1 cellular context compared by ENCODE assay signal in the genomic region with DNA sequence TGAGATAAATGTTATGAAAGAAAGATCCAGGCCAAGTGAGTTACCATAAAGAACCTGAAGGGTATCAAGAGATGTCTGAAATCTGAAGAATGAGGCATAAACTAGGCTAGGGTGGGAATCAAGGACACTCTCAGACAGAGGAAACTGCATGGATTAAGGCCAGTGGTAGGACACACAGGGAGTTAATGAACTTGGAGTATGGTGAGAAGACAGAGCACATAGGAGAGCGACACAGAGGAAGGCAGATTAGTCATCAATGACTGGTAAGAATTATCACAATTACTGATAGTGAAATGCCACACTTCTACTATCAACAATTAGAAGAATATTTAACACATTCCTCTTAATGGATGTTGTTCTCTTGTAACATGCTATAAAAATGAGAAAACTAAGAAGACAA.
TF ChIP-seq lines count a peak whose summit lies in the region.

No MANE protein-coding gene starts in this region.

TF ChIP-seq in HepG2, 621 proteins besides CTCF, POLR2A, EP300 and RAD21 (continued from another document):
- TF ChIP-seq, protein P1, sequence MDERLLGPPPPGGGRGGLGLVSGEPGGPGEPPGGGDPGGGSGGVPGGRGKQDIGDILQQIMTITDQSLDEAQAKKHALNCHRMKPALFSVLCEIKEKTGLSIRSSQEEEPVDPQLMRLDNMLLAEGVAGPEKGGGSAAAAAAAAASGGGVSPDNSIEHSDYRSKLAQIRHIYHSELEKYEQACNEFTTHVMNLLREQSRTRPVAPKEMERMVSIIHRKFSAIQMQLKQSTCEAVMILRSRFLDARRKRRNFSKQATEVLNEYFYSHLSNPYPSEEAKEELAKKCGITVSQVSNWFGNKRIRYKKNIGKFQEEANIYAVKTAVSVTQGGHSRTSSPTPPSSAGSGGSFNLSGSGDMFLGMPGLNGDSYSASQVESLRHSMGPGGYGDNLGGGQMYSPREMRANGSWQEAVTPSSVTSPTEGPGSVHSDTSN (CRISPR knock-in tag; IDR thresholded peaks at IDR 0.05): no peak
- TF ChIP-seq ZNF3 (CRISPR knock-in tag; IDR thresholded peaks at IDR 0.05) (no peak), NR2F6 (IDR thresholded peaks at IDR 0.05) (no peak), NR2F6 (CRISPR knock-in tag; IDR thresholded peaks at IDR 0.05) (no peak), MAF1 (CRISPR knock-in tag; IDR thresholded peaks at IDR 0.05; ENCODE audit: borderline replicate concordance) (no peak), PLRG1 (conservative IDR thresholded peaks at IDR 0.05) (no peak), IRX3 (CRISPR knock-in tag; IDR thresholded peaks at IDR 0.05; ENCODE audit: borderline replicate concordance, low read depth) (no peak), NCOA5 (CRISPR knock-in tag; IDR thresholded peaks at IDR 0.05) (no peak), AHR (CRISPR knock-in tag; IDR thresholded peaks at IDR 0.05) (no peak), DNMT1 (CRISPR knock-in tag; IDR thresholded peaks at IDR 0.05) (no peak), FOSL2 (CRISPR knock-in tag; IDR thresholded peaks at IDR 0.05) (no peak), TARDBP (CRISPR knock-in tag; IDR thresholded peaks at IDR 0.05) (no peak), ZNF782 (CRISPR knock-in tag; IDR thresholded peaks at IDR 0.05; ENCODE audit: borderline replicate concordance) (no peak), MAFG (CRISPR knock-in tag; IDR thresholded peaks at IDR 0.05) (no peak), ZNF264 (CRISPR knock-in tag; IDR thresholded peaks at IDR 0.05) (no peak), HDAC6 (IDR thresholded peaks at IDR 0.05; ENCODE audit: low read depth, low read length) (no peak), ZNF850 (CRISPR knock-in tag; conservative IDR thresholded peaks at IDR 0.05) (no peak), MEF2D (CRISPR knock-in tag; IDR thresholded peaks at IDR 0.05) (no peak)
- TF ChIP-seq, protein P2, sequence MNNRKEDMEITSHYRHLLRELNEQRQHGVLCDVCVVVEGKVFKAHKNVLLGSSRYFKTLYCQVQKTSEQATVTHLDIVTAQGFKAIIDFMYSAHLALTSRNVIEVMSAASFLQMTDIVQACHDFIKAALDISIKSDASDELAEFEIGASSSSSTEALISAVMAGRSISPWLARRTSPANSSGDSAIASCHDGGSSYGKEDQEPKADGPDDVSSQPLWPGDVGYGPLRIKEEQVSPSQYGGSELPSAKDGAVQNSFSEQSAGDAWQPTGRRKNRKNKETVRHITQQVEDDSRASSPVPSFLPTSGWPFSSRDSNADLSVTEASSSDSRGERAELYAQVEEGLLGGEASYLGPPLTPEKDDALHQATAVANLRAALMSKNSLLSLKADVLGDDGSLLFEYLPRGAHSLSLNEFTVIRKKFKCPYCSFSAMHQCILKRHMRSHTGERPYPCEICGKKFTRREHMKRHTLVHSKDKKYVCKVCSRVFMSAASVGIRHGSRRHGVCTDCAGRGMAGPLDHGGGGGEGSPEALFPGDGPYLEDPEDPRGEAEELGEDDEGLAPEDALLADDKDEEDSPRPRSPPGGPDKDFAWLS (CRISPR knock-in tag; IDR thresholded peaks at IDR 0.05; ENCODE audit: borderline replicate concordance): no peak
TF ChIP-seq in HepG2: peak in this region for 0.
